ENCODE assay signal across 25 cellular contexts in the genomic region with DNA sequence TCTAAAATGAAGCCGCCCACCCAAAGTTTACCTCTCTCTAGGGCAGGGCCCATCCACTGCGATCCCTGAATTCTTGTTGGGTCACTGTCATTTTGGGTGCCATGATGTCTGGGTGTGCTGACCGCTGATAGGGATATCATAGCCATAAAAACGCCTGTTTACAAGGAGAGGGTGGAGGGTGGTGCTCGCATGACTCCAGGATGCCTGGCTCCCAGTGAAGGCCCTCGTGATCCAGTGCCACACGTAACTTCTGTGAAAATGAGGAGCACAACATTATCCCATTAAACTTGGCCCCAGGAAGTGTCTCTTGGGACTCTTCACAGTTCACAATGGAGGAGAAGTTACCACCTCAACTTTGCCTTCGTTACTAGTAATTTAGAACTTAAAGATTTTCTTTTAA.
DNase-seq lines count a peak whose midpoint lies in the region; ATAC-seq, FAIRE-seq and TF ChIP-seq lines count a peak whose summit lies in the region.
"Had no signal": no experiment of that assay in that cellular context is flagged by ENCODE, and none has a peak within 500 bp of the region (broad histone marks: within the 10 kb centered on the region; RNA-seq: fewer than 3 reads in every experiment).

No MANE protein-coding gene starts in this region.

- no peak for TF ChIP-seq CTCF in A549 (IDR thresholded peaks at IDR 0.05)
- no peak for TF ChIP-seq CTCF in RWPE1 (conservative IDR thresholded peaks at IDR 0.05; ENCODE audit: low read depth)
- no peak for TF ChIP-seq CTCF in endothelial cell of umbilical vein (IDR thresholded peaks at IDR 0.05; ENCODE audit: extremely low read depth in 1 of 2, insufficient read depth in 1 of 2, low read depth in 1 of 2, low read length in 2 of 2)
- no peak for TF ChIP-seq CTCF in mesothelial cell of epicardium (IDR thresholded peaks at IDR 0.05; ENCODE audit: unreplicated experiment)

- no peak overlapping the region for H2BK5ac ChIP-seq in trophoblast cell (ENCODE audit: low read depth, low read length, poor library complexity)

- H3K9ac ChIP-seq in endothelial cell of umbilical vein (replicated peaks; ENCODE audit: extremely low read depth, insufficient read depth, low read length) (no peak overlapping the region), trophoblast cell (ENCODE audit: low read length) (no peak overlapping the region)

- H2BK12ac ChIP-seq in trophoblast cell (ENCODE audit: low read length), result peak overlapping the region; percentile 69

- H3K4me1 Mint-ChIP-seq in mesothelial cell of epicardium, result peaks cover 8% of the 10 kb centered on the region

- H3K23ac ChIP-seq in trophoblast cell (ENCODE audit: low read length), result no peak overlapping the region

- dilution Hi-C loops in endothelial cell of umbilical vein (cut with MboI; ENCODE audit: extremely low pct_ligation_motif_present, low sequenced_read_pairs), result no loop called here

- peak overlapping the region; percentile 26 for H4K8ac ChIP-seq in trophoblast cell (ENCODE audit: low read depth, low read length)

- H2AFZ ChIP-seq in endothelial cell of umbilical vein (ENCODE audit: low read depth, low read length) (no peak overlapping the region), trophoblast cell (ENCODE audit: insufficient read depth, low read length, poor library complexity) (no peak overlapping the region)

- H2AK5ac ChIP-seq in trophoblast cell (ENCODE audit: low read length), result peak overlapping the region; percentile 64

- no TSS peak for BruUV-seq in endothelial cell of umbilical vein (replicated peaks; lab: Mats Ljungman, UMichigan)

- TF ChIP-seq POLR2A in A549 (IDR thresholded peaks at IDR 0.05; ENCODE audit: low read length) (no peak), endothelial cell of umbilical vein (IDR thresholded peaks at IDR 0.05; ENCODE audit: low read depth, low read length) (no peak)

- H3K9me1 ChIP-seq in endothelial cell of umbilical vein (replicated peaks; ENCODE audit: control insufficient read depth, extremely low read depth, insufficient read depth, low read length), result no peaks in the 10 kb centered on the region

- H3K4me1 ChIP-seq in A549, result peaks cover 78% of the 10 kb centered on the region
- peaks cover 44% of the 10 kb centered on the region for H3K4me1 ChIP-seq in endothelial cell of umbilical vein (ENCODE audit: control insufficient read depth, extremely low read depth, insufficient read depth, low read length)
- peaks cover 19 to 22% of the 10 kb centered on the region in 2 experiments for H3K4me1 ChIP-seq in trophoblast cell (ENCODE audit: control insufficient read depth in 1 of 2, insufficient read depth in 2 of 2, low read length in 2 of 2)

- no peak overlapping the region for H3K27ac Mint-ChIP-seq in mesothelial cell of epicardium
- H3K27ac Mint-ChIP-seq: CD8-positive, alpha-beta T cell had no signal

- H3K4me3 Mint-ChIP-seq in mesothelial cell of epicardium, result no peak overlapping the region
- H3K4me3 Mint-ChIP-seq: CD8-positive, alpha-beta T cell had no signal

- TF ChIP-seq EP300 in A549 (IDR thresholded peaks at IDR 0.05), result no peak

- WGBS in A549 (ENCODE audit: missing lambda C conversion rate), result 94% methylated on average over 8 of the region's 8 CpGs
- no CpG with 5 or more reads among the region's 8 CpGs for WGBS in trophoblast cell (ENCODE audit: extremely low coverage, insufficient coverage, insufficient read length)

- no peak overlapping the region for H3K14ac ChIP-seq in trophoblast cell (ENCODE audit: low read length)

- POLR2A ChIA-PET in A549 (lab: Yijun Ruan, JAX), result interaction anchor here (0.8 kb wide), 1 partner anchor 16 kb away, joined by 3 read pairs; no protein-coding TSS in a partner anchor
- POLR2A ChIA-PET in RWPE1 (lab: Yijun Ruan, JAX; ENCODE audit: low non-redundant PET), result interaction anchor here (0.6 kb wide), 1 partner anchor 1152 kb away, joined by 10 read pairs; no protein-coding TSS in a partner anchor
- POLR2A ChIA-PET in endothelial cell of umbilical vein (lab: Charles Lee), result no interaction called here

- H3K36me3 ChIP-seq in endothelial cell of umbilical vein (ENCODE audit: control insufficient read depth in 2 of 2, extremely low read depth in 1 of 2, insufficient read depth in 2 of 2, low read length in 2 of 2) (no peaks in the 10 kb centered on the region), trophoblast cell (ENCODE audit: control insufficient read depth in 1 of 2, insufficient read depth in 2 of 2, low read length in 2 of 2) (peaks cover 12 to 19% of the 10 kb centered on the region in 2 experiments)

- H3K79me2 ChIP-seq in endothelial cell of umbilical vein (ENCODE audit: control insufficient read depth, insufficient read depth, low read length) (peaks cover 2% of the 10 kb centered on the region), trophoblast cell (ENCODE audit: control insufficient read depth, insufficient read depth, low read length, poor library complexity) (peaks cover 9% of the 10 kb centered on the region)

- peaks cover 2% of the 10 kb centered on the region for H4K20me1 ChIP-seq in endothelial cell of umbilical vein (replicated peaks; ENCODE audit: control insufficient read depth, extremely low read depth, insufficient read depth, low read length)

- H3K27me3 Mint-ChIP-seq in mesothelial cell of epicardium (ENCODE audit: low read depth), result no peaks in the 10 kb centered on the region

- ATAC-seq in A549 (no peak), SK-N-SH treated with all-trans-retinoic acid at 6 μM for 48 hours (no peak)
- ATAC-seq: CD8-positive, alpha-beta T cell had no signal

- peak overlapping the region; percentile 75 for H4K91ac ChIP-seq in trophoblast cell (ENCODE audit: low read depth, low read length)

- no peak overlapping the region for H2BK120ac ChIP-seq in trophoblast cell (ENCODE audit: insufficient read depth, low read length, poor library complexity)

- FAIRE-seq in A549 (lab: Jason Lieb, UNC) (no peak), endothelial cell of umbilical vein (lab: Jason Lieb, UNC) (peak; percentile 42)
- FAIRE-seq: G401.6, GM12892 had no signal

- no peak overlapping the region for H3K4me2 ChIP-seq in A549
- H3K4me2 ChIP-seq in endothelial cell of umbilical vein (ENCODE audit: insufficient read depth, low read length), result no peak overlapping the region
- no peak overlapping the region for H3K4me2 ChIP-seq in trophoblast cell (ENCODE audit: low read length)

- H3K36me3 Mint-ChIP-seq in mesothelial cell of epicardium, result peaks cover 27% of the 10 kb centered on the region

- CTCF ChIA-PET in A549 (lab: Yijun Ruan, JAX) (interaction anchor here (0.6 to 1.2 kb wide), 3 partner anchors 10 to 38 kb away, joined by 3 to 5 read pairs (median 3); no protein-coding TSS in a partner anchor), RWPE1 (lab: Yijun Ruan, JAX) (interaction anchor here (1.1 kb wide), 1 partner anchor 617 kb away, joined by 3 read pairs; no protein-coding TSS in a partner anchor), endothelial cell of umbilical vein (lab: Charles Lee) (interaction anchor here (1.0 kb wide), 1 partner anchor 16 kb away, joined by 3 read pairs; no protein-coding TSS in a partner anchor)

- H4K12ac ChIP-seq in trophoblast cell (ENCODE audit: low read depth, low read length), result no peak overlapping the region

- H3K4me3 ChIP-seq in A549, result no peak overlapping the region
- no peak overlapping the region for H3K4me3 ChIP-seq in endothelial cell of umbilical vein (replicated peaks in 1 of 3; ENCODE audit: insufficient read depth in 1 of 3, low read depth in 1 of 3, low read length in 3 of 3)
- no peak overlapping the region for H3K4me3 ChIP-seq in trophoblast cell (ENCODE audit: low read depth, low read length)

- no peaks in the 10 kb centered on the region for H3K9me3 ChIP-seq in A549
- no peaks in the 10 kb centered on the region for H3K9me3 ChIP-seq in endothelial cell of umbilical vein (replicated peaks; ENCODE audit: control insufficient read depth, insufficient read depth, low read length)
- H3K9me3 ChIP-seq in trophoblast cell (ENCODE audit: insufficient read depth, low read depth, low read length), result no peaks in the 10 kb centered on the region

- DNase-seq in A549 (ENCODE audit: low read depth in 1 of 2, low spot score in 1 of 2), result no peak
- no peak for DNase-seq in RWPE1 (ENCODE audit: low spot score)
- DNase-seq in endothelial cell of umbilical vein (ENCODE audit: low read depth, low spot score), result no peak
- DNase-seq in trophoblast cell, result no peak
- DNase-seq in NCI-H82 (lab: John Stamatoyannopoulos, UW), result no peak
- DNase-seq in mesothelial cell of epicardium (ENCODE audit: low spot score in 2 of 2, unreplicated experiment in 2 of 2), result no peak
- DNase-seq in EL, result no peak
- DNase-seq: 8988T; AML-193; C1 segment of cervical spinal cord; CD8-positive, alpha-beta T cell; DMS153; HCEC 1CT; MV-4-11; NCI-H1105 treated with DMSO at 0.1 percent for 48 hours; NCI-H2029 treated with DMSO at 0.1 percent for 48 hours; NCI-H2171; NCI-H345; NCI-H526; OCI-M1; SHP77 had no signal

- H3K9me3 Mint-ChIP-seq in mesothelial cell of epicardium, result no peaks in the 10 kb centered on the region

- TF ChIP-seq RAD21 in A549 (conservative IDR thresholded peaks at IDR 0.05 in 1 of 2, IDR thresholded peaks at IDR 0.05 in 1 of 2), result no peak

- H3K27me3 ChIP-seq in endothelial cell of umbilical vein (ENCODE audit: control insufficient read depth in 2 of 2, insufficient read depth in 2 of 2, low read length in 2 of 2) (no peaks in the 10 kb centered on the region), trophoblast cell (ENCODE audit: insufficient read depth, low read length) (no peaks in the 10 kb centered on the region)

- intact Hi-C loops in endothelial cell of umbilical vein (cut with micrococcal nuclease), result no loop called here

- H3K27ac ChIP-seq in A549, result peak overlapping the region; percentile 88 to 92
- peak overlapping the region; percentile 27 for H3K27ac ChIP-seq in RWPE1
- no peak overlapping the region for H3K27ac ChIP-seq in endothelial cell of umbilical vein (ENCODE audit: insufficient read depth, low read depth, low read length)
- H3K27ac ChIP-seq in trophoblast cell (ENCODE audit: low read depth, low read length), result no peak overlapping the region
- H3K27ac ChIP-seq: HL-60 had no signal

- peaks cover 20% of the 10 kb centered on the region for H3K79me1 ChIP-seq in trophoblast cell (ENCODE audit: low read length)

- peak overlapping the region; percentile 71 for H3K4ac ChIP-seq in trophoblast cell (ENCODE audit: low read depth, low read length)

- peak overlapping the region; percentile 69 for H3K18ac ChIP-seq in trophoblast cell (ENCODE audit: low read length)

TF ChIP-seq in A549, 52 proteins besides CTCF, POLR2A, EP300 and RAD21 (continues in another document):
- TF ChIP-seq BHLHE40 (IDR thresholded peaks at IDR 0.05; ENCODE audit: low read depth, low read length) (no peak), KDM5A (IDR thresholded peaks at IDR 0.05) (no peak), CBX8 (IDR thresholded peaks at IDR 0.05) (no peak)

TF ChIP-seq in endothelial cell of umbilical vein, 7 proteins besides CTCF, POLR2A, EP300 and RAD21 (continues in another document):
- TF ChIP-seq GATA2 (IDR thresholded peaks at IDR 0.05; ENCODE audit: insufficient read depth, insufficient read length, low read depth, low read length), result no peak
- no peak for TF ChIP-seq EZH2 (IDR thresholded peaks at IDR 0.05; ENCODE audit: borderline replicate concordance, low read depth, low read length, severe bottlenecking)

Comparison
In these comparisons a context has a peak if more than half of its experiments do, and no peak if none do; other contexts are left out.
1. H3K27ac ChIP-seq: peak in A549 (2 of 2) and RWPE1 (single experiment); none in endothelial cell of umbilical vein (single experiment) and trophoblast cell (single experiment).